In the genomic region with DNA sequence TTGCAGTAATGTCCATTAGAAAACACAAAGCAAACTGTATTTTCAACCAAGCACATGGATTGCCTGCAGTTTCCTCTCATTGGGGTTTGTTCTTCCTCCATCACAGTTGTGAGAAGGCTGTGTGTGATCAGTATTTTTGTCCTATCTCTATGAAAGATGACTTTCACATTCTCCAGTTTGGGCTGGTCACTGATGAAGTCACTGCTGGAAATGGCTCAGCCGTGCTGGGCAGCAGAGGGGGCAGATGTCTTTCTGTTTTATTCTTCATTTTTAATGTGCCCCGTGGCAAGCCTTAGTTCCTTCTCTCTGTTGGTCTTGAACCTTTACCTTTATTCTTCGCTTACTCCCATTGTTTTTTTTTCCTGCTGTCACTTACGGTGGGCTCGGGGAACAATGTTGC, we compare ENCODE assay signal across 12 cellular contexts.
DNase-seq lines count a peak whose midpoint lies in the region; ATAC-seq, FAIRE-seq and TF ChIP-seq lines count a peak whose summit lies in the region.
"Had no signal": no experiment of that assay in that cellular context is flagged by ENCODE, and none has a peak within 500 bp of the region (broad histone marks: within the 10 kb centered on the region; RNA-seq: fewer than 3 reads in every experiment).

No MANE protein-coding gene starts in this region.

- H3K4me1 Mint-ChIP-seq in activated naive CD8-positive, alpha-beta T cell treated with anti-CD3 and anti-CD28 coated beads, Interleukin-2, amount 50 U/mL, for 24 hours: peaks cover 3% of the 10 kb centered on the region
- H3K4me1 Mint-ChIP-seq: activated CD4-positive, alpha-beta memory T cell treated with anti-CD3 and anti-CD28 coated beads, Interleukin-2, amount 10 ng/mL, durations not matched to agents 7 days and 5 days had no signal

- no peak for TF ChIP-seq CTCF in retinal pigment epithelial cell (conservative IDR thresholded peaks at IDR 0.05; ENCODE audit: low read depth, low read length)

- FAIRE-seq in HTR-8/SVneo (lab: Jason Lieb, UNC): no peak
- FAIRE-seq: GM18507, K562 had no signal

- DNase-seq in H4 (ENCODE audit: low spot score) (peak; percentile 11), hepatic stellate cell (ENCODE audit: low spot score) (peak; percentile 17), retinal pigment epithelial cell (ENCODE audit: low read depth) (no peak), T-helper 2 cell (no peak), NCI-H526 treated with DMSO at 0.1 percent for 48 hours (lab: John Stamatoyannopoulos, UW) (no peak), HTR-8/SVneo (ENCODE audit: insufficient read length, low spot score) (no peak)
- no peak for DNase-seq in activated naive CD8-positive, alpha-beta T cell treated with anti-CD3 and anti-CD28 coated beads, Interleukin-2, amount 50 U/mL, for 24 hours
- DNase-seq in stimulated activated naive CD8-positive, alpha-beta T cell treated with anti-CD3 and anti-CD28 coated beads, Interleukin-15, Interleukin-2, amounts not matched to agents 100 U/mL and 50 U/mL, for 24 hours: no peak
- DNase-seq: activated CD4-positive, alpha-beta memory T cell treated with anti-CD3 and anti-CD28 coated beads, Interleukin-2, amount 10 ng/mL, durations not matched to agents 7 days and 5 days; naive B cell had no signal

- H3K4me3 ChIP-seq in retinal pigment epithelial cell (ENCODE audit: low read length): peak overlapping the region; percentile 48
- H3K4me3 ChIP-seq: K562 had no signal

- no peaks in the 10 kb centered on the region for H3K36me3 Mint-ChIP-seq in activated naive CD8-positive, alpha-beta T cell treated with anti-CD3 and anti-CD28 coated beads, Interleukin-2, amount 50 U/mL, for 24 hours (ENCODE audit: low read depth)
- H3K36me3 Mint-ChIP-seq: naive B cell had no signal

- peaks cover 2% of the 10 kb centered on the region for H3K9me3 Mint-ChIP-seq in activated naive CD8-positive, alpha-beta T cell treated with anti-CD3 and anti-CD28 coated beads, Interleukin-2, amount 50 U/mL, for 24 hours
- H3K9me3 Mint-ChIP-seq: activated CD4-positive, alpha-beta memory T cell treated with anti-CD3 and anti-CD28 coated beads, Interleukin-2, amount 10 ng/mL, durations not matched to agents 7 days and 5 days had no signal

- H3K27ac Mint-ChIP-seq in activated naive CD8-positive, alpha-beta T cell treated with anti-CD3 and anti-CD28 coated beads, Interleukin-2, amount 50 U/mL, for 24 hours: no peak overlapping the region
- H3K27ac Mint-ChIP-seq: activated CD4-positive, alpha-beta memory T cell treated with anti-CD3 and anti-CD28 coated beads, Interleukin-2, amount 10 ng/mL, durations not matched to agents 7 days and 5 days; naive B cell had no signal

- peaks cover 7% of the 10 kb centered on the region for H3K27me3 Mint-ChIP-seq in activated naive CD8-positive, alpha-beta T cell treated with anti-CD3 and anti-CD28 coated beads, Interleukin-2, amount 50 U/mL, for 24 hours
- H3K27me3 Mint-ChIP-seq: activated CD4-positive, alpha-beta memory T cell treated with anti-CD3 and anti-CD28 coated beads, Interleukin-2, amount 10 ng/mL, durations not matched to agents 7 days and 5 days had no signal

- H3K4me3 Mint-ChIP-seq in activated naive CD8-positive, alpha-beta T cell treated with anti-CD3 and anti-CD28 coated beads, Interleukin-2, amount 50 U/mL, for 24 hours: peak overlapping the region; percentile 3
- H3K4me3 Mint-ChIP-seq: activated CD4-positive, alpha-beta memory T cell treated with anti-CD3 and anti-CD28 coated beads, Interleukin-2, amount 10 ng/mL, durations not matched to agents 7 days and 5 days had no signal

- no peak for ATAC-seq in activated naive CD8-positive, alpha-beta T cell treated with anti-CD3 and anti-CD28 coated beads, Interleukin-2, amount 50 U/mL, for 24 hours
- ATAC-seq in stimulated activated naive CD8-positive, alpha-beta T cell treated with anti-CD3 and anti-CD28 coated beads, Interleukin-15, Interleukin-2, amounts not matched to agents 100 U/mL and 50 U/mL, for 24 hours: no peak
- ATAC-seq: K562 had no signal

Comparison
In these comparisons a context has a peak if more than half of its experiments do, and no peak if none do; other contexts are left out.
1. DNase-seq: peak in H4 (single experiment) and hepatic stellate cell (single experiment); none in activated naive CD8-positive, alpha-beta T cell treated with anti-CD3 and anti-CD28 coated beads, Interleukin-2, amount 50 U/mL, for 24 hours (single experiment), retinal pigment epithelial cell (single experiment), stimulated activated naive CD8-positive, alpha-beta T cell treated with anti-CD3 and anti-CD28 coated beads, Interleukin-15, Interleukin-2, amounts not matched to agents 100 U/mL and 50 U/mL, for 24 hours (single experiment), T-helper 2 cell (0 of 5), NCI-H526 treated with DMSO at 0.1 percent for 48 hours (single experiment) and HTR-8/SVneo (single experiment).